8 cellular contexts compared by ENCODE assay signal in genomic region chr10:24723788-24724380, GRCh38. TPM values are rescaled to one million over a fixed set of nuclear protein-coding genes. Genes with fewer than 3 reads are reported as not detected.
A peak's percentile ranks its signal among the peaks of the same experiment; 100 is the strongest.
DNase-seq lines count a peak whose midpoint lies in the region; ATAC-seq lines count a peak whose summit lies in the region.

Gene ARHGAP21 (minus strand): TSS chr10:24723887. CDS start chr10:24721899, 1,988 bp downstream.

- H3K4me3 ChIP-seq in naive thymus-derived CD4-positive, alpha-beta T cell (ENCODE audit: low read length): peak within 1 kb of the TSS; percentile 93

- POLR2A ChIA-PET in naive thymus-derived CD4-positive, alpha-beta T cell (lab: Charles Lee): interaction anchor here (0.6 to 1.5 kb wide), 11 partner anchors 18 to 293 kb away, joined by 3 to 11 read pairs (median 3); partner anchors contain the start of genes ENKUR and THNSL1

- peaks cover 0 to 4% (median 0%) of the 10 kb centered on the region in 3 experiments for H3K36me3 ChIP-seq in naive thymus-derived CD4-positive, alpha-beta T cell (ENCODE audit: control insufficient read depth in 2 of 3, insufficient read depth in 3 of 3, low read length in 3 of 3)

- peak; percentile 1 for ATAC-seq in HG03064 (IDR thresholded peaks at IDR 0.05; ENCODE audit: low read depth, unreplicated experiment)
- ATAC-seq in naive thymus-derived CD4-positive, alpha-beta T cell: peak; percentile 6

- no peaks in the 10 kb centered on the region for H3K9me3 Mint-ChIP-seq in naive thymus-derived CD4-positive, alpha-beta T cell

- peaks cover 0 to 1% (median 0%) of the 10 kb centered on the region in 5 donors for H3K36me3 Mint-ChIP-seq in naive thymus-derived CD4-positive, alpha-beta T cell

- peak within 1 kb of the TSS; percentile 91 to 96 (median 94) for H3K4me3 Mint-ChIP-seq in naive thymus-derived CD4-positive, alpha-beta T cell

- H3K4me1 Mint-ChIP-seq in naive thymus-derived CD4-positive, alpha-beta T cell: peaks cover 9 to 33% (median 19%) of the 10 kb centered on the region in 7 donors

- H3K27ac ChIP-seq in naive thymus-derived CD4-positive, alpha-beta T cell (ENCODE audit: low read depth, low read length): peak within 1 kb of the TSS; percentile 68
- peak within 1 kb of the TSS; percentile 98 for H3K27ac ChIP-seq in temporal lobe (ENCODE audit: low read depth, low read length)

- intact Hi-C loops in naive thymus-derived CD4-positive, alpha-beta T cell (cut with micrococcal nuclease): loop anchor here (1.0 to 10.0 kb wide), 14 partner anchors 81 to 1362 kb away; partner anchors contain the start of genes ENKUR (in 2 of the 2), PRTFDC1 (in 2 of the 2), THNSL1 (in 2 of the 2) and OTUD1 (in 1 of the 2)

- no peaks in the 10 kb centered on the region for H3K27me3 ChIP-seq in naive thymus-derived CD4-positive, alpha-beta T cell (ENCODE audit: control insufficient read depth in 2 of 2, insufficient read depth in 2 of 2, low read length in 2 of 2)

- no peaks in the 10 kb centered on the region for H3K9me3 ChIP-seq in naive thymus-derived CD4-positive, alpha-beta T cell (ENCODE audit: control insufficient read depth in 2 of 3, low read length in 3 of 3)

- peak within 1 kb of the TSS; percentile 45 to 96 (median 92) for H3K27ac Mint-ChIP-seq in naive thymus-derived CD4-positive, alpha-beta T cell

- peak; percentile 26 for DNase-seq in activated T-cell treated with anti-CD3 and anti-CD28 coated beads for 24 hours (ENCODE audit: low read depth)
- DNase-seq in activated T-cell treated with anti-CD3 and anti-CD28 coated beads, Interleukin-2, amount 50 U/mL, for 1 hour: no peak
- peak; percentile 52 for DNase-seq in NCI-H748 treated with DMSO at 0.1 percent for 48 hours (lab: John Stamatoyannopoulos, UW)
- peak; percentile 18 for DNase-seq in activated effector memory CD4-positive, alpha-beta T cell treated with Interleukin-2 at 50 U/mL for 16 hours
- peak; percentile 71 for DNase-seq in fibroblast of peridontal ligament (ENCODE audit: extremely low read depth)
- peak in 5 of 9 donors; percentile 26 to 68 (median 41) for DNase-seq in naive thymus-derived CD4-positive, alpha-beta T cell

- peaks cover 0 to 6% (median 0%) of the 10 kb centered on the region in 5 donors for H3K27me3 Mint-ChIP-seq in naive thymus-derived CD4-positive, alpha-beta T cell

- CTCF ChIA-PET in naive thymus-derived CD4-positive, alpha-beta T cell (lab: Charles Lee): interaction anchor here (0.6 kb wide), 1 partner anchor 12 kb away, joined by 4 read pairs; no protein-coding TSS in a partner anchor

- peaks cover 0 to 12% of the 10 kb centered on the region in 2 donors for H3K4me1 ChIP-seq in naive thymus-derived CD4-positive, alpha-beta T cell (ENCODE audit: control insufficient read depth in 2 of 2, insufficient read depth in 2 of 2, low read length in 2 of 2)

RNA-seq across cellular contexts. Expression of gene ARHGAP21, which starts in this region (rescaled TPM):
- 10 to 100 TPM; 27.3 to 40.0 (median 35.2) TPM for total RNA-seq in naive thymus-derived CD4-positive, alpha-beta T cell
- polyA plus RNA-seq in naive thymus-derived CD4-positive, alpha-beta T cell: 10 to 100 TPM in 1 of 2 donors, 1 to 10 TPM in 1; 9.5 to 11.2 TPM
- 208 TPM for total RNA-seq in temporal lobe
